8 cellular contexts compared by ENCODE assay signal in genomic region chr16:55480228-55480655, GRCh38. TPM values are rescaled to one million over a fixed set of nuclear protein-coding genes. Genes with fewer than 3 reads are reported as not detected.
DNase-seq lines count a peak whose midpoint lies in the region; ATAC-seq and TF ChIP-seq lines count a peak whose summit lies in the region.

No MANE protein-coding gene starts in this region.

- no peaks in the 10 kb centered on the region for H3K36me3 Mint-ChIP-seq in activated T-helper 1 cell treated with anti-CD3 and anti-CD28 coated beads, Interleukin-12 subunit alpha, Interleukin-12 subunit beta, Interleukin-2, Interleukin-4 antibody, amounts not matched to agents 30 ng/mL and 10 ng/mL and 1 ng/mL, durations not matched to agents 14 hours and 24 hours and 36 hours (ENCODE audit: low read depth)

- H3K9me3 Mint-ChIP-seq in activated T-helper 1 cell treated with anti-CD3 and anti-CD28 coated beads, Interleukin-12 subunit alpha, Interleukin-12 subunit beta, Interleukin-2, Interleukin-4 antibody, amounts not matched to agents 30 ng/mL and 10 ng/mL and 1 ng/mL, durations not matched to agents 14 hours and 24 hours and 36 hours, result no peaks in the 10 kb centered on the region

- H3K27ac Mint-ChIP-seq in activated T-helper 1 cell treated with anti-CD3 and anti-CD28 coated beads, Interleukin-12 subunit alpha, Interleukin-12 subunit beta, Interleukin-2, Interleukin-4 antibody, amounts not matched to agents 30 ng/mL and 10 ng/mL and 1 ng/mL, durations not matched to agents 14 hours and 24 hours and 36 hours, result no peak overlapping the region

- H3K4me3 Mint-ChIP-seq in activated T-helper 1 cell treated with anti-CD3 and anti-CD28 coated beads, Interleukin-12 subunit alpha, Interleukin-12 subunit beta, Interleukin-2, Interleukin-4 antibody, amounts not matched to agents 30 ng/mL and 10 ng/mL and 1 ng/mL, durations not matched to agents 14 hours and 24 hours and 36 hours, result no peak overlapping the region

- TF ChIP-seq POLR2A in Peyer's patch (IDR thresholded peaks at IDR 0.05), result no peak

- no peak for ATAC-seq in GM18519 (IDR thresholded peaks at IDR 0.05; ENCODE audit: low FRiP score, unreplicated experiment)

- intact Hi-C loops in activated T-helper 1 cell treated with anti-CD3 and anti-CD28 coated beads, Interleukin-12 subunit alpha, Interleukin-12 subunit beta, Interleukin-2, Interleukin-4 antibody, amounts not matched to agents 30 ng/mL and 10 ng/mL and 1 ng/mL, durations not matched to agents 14 hours and 24 hours and 36 hours (cut with micrococcal nuclease), result no loop called here

- H3K4me1 ChIP-seq in ACC112 (ENCODE audit: control insufficient read depth, insufficient read depth, low read length, unreplicated experiment), result peaks cover 38% of the 10 kb centered on the region
- peaks cover 0 to 5% (median 0%) of the 10 kb centered on the region in 4 donors for H3K4me1 ChIP-seq in Peyer's patch
- peaks cover 0 to 36% of the 10 kb centered on the region in 2 donors for H3K4me1 ChIP-seq in muscle layer of duodenum (ENCODE audit: control insufficient read depth in 1 of 2, insufficient read depth in 2 of 2, low read length in 2 of 2)

- TF ChIP-seq CTCF in Peyer's patch (IDR thresholded peaks at IDR 0.05), result no peak

- peak overlapping the region; percentile 70 for H2AFZ ChIP-seq in ACC112 (ENCODE audit: low read length, unreplicated experiment)

- peak; percentile 37 to 82 (median 64) for DNase-seq in Peyer's patch
- peak; percentile 85 for DNase-seq in fibroblast of the conjunctiva (ENCODE audit: low read depth)
- DNase-seq in NCI-H2081 treated with DMSO at 0.1 percent for 48 hours (lab: John Stamatoyannopoulos, UW), result no peak
- no peak for DNase-seq in activated T-helper 1 cell treated with anti-CD3 and anti-CD28 coated beads, Interleukin-12 subunit alpha, Interleukin-12 subunit beta, Interleukin-2, Interleukin-4 antibody, amounts not matched to agents 30 ng/mL and 10 ng/mL and 1 ng/mL, durations not matched to agents 14 hours and 24 hours and 36 hours (ENCODE audit: low spot score)
- DNase-seq in activated CD8-positive, alpha-beta memory T cell treated with anti-CD3 and anti-CD28 coated beads, Interleukin-2, amount 50 U/mL, for 4 hours, result no peak

- H3K4me3 ChIP-seq in ACC112 (ENCODE audit: low read depth, low read length) (peak overlapping the region; percentile 98), Peyer's patch (peak overlapping the region; percentile 35 to 59 (median 45)), muscle layer of duodenum (ENCODE audit: low read depth in 1 of 2, low read length in 2 of 2) (peak overlapping the region; percentile 60 to 68)

- peaks cover 26% of the 10 kb centered on the region for H3K79me2 ChIP-seq in ACC112 (ENCODE audit: control insufficient read depth, insufficient read depth, low read length, unreplicated experiment)

- H3K36me3 ChIP-seq in ACC112 (ENCODE audit: insufficient read depth, low read length), result peaks cover 28% of the 10 kb centered on the region
- H3K36me3 ChIP-seq in Peyer's patch, result peaks cover 0 to 2% (median 0%) of the 10 kb centered on the region in 3 donors
- peaks cover 18 to 21% of the 10 kb centered on the region in 2 donors for H3K36me3 ChIP-seq in muscle layer of duodenum (ENCODE audit: control insufficient read depth in 1 of 2, insufficient read depth in 2 of 2, low read length in 2 of 2)

- H3K9me3 ChIP-seq in Peyer's patch (no peaks in the 10 kb centered on the region), muscle layer of duodenum (ENCODE audit: control insufficient read depth in 1 of 2, low read length in 2 of 2) (no peaks in the 10 kb centered on the region)

- H3K27me3 ChIP-seq in ACC112 (ENCODE audit: insufficient read depth, low read length) (no peaks in the 10 kb centered on the region), Peyer's patch (no peaks in the 10 kb centered on the region), muscle layer of duodenum (ENCODE audit: low read depth, low read length) (no peaks in the 10 kb centered on the region)

- H3K27ac ChIP-seq in ACC112 (ENCODE audit: low read depth, low read length) (peak overlapping the region; percentile 71; the same call in 1 of the 2 replicates), Peyer's patch (peak overlapping the region; percentile 72 to 94 (median 80)), muscle layer of duodenum (ENCODE audit: low read length) (peak overlapping the region; percentile 66)

- H3K27me3 Mint-ChIP-seq in activated T-helper 1 cell treated with anti-CD3 and anti-CD28 coated beads, Interleukin-12 subunit alpha, Interleukin-12 subunit beta, Interleukin-2, Interleukin-4 antibody, amounts not matched to agents 30 ng/mL and 10 ng/mL and 1 ng/mL, durations not matched to agents 14 hours and 24 hours and 36 hours (ENCODE audit: insufficient read depth), result peaks cover 29% of the 10 kb centered on the region

- H3K4me1 Mint-ChIP-seq in activated T-helper 1 cell treated with anti-CD3 and anti-CD28 coated beads, Interleukin-12 subunit alpha, Interleukin-12 subunit beta, Interleukin-2, Interleukin-4 antibody, amounts not matched to agents 30 ng/mL and 10 ng/mL and 1 ng/mL, durations not matched to agents 14 hours and 24 hours and 36 hours (ENCODE audit: low read depth), result peaks cover 10% of the 10 kb centered on the region

RNA-seq across cellular contexts. Expression of gene MMP2, which starts 1.2 kb away (rescaled TPM):
- total RNA-seq in Peyer's patch, result 100 to 1,000 TPM in 3 of 4 donors, 10 to 100 TPM in 1; 52.2 to 214 (median 123) TPM
- not detected in 2 replicates for total RNA-seq in activated T-helper 1 cell treated with anti-CD3 and anti-CD28 coated beads, Interleukin-12 subunit alpha, Interleukin-12 subunit beta, Interleukin-2, Interleukin-4 antibody, amounts not matched to agents 30 ng/mL and 10 ng/mL and 1 ng/mL, durations not matched to agents 14 hours and 24 hours and 36 hours

RNA-seq across cellular contexts. Expression of gene LPCAT2, which starts 28.6 kb away (rescaled TPM):
- 10 to 100 TPM in 2 of 4 donors, 1 to 10 TPM in 2; 4.6 to 66.0 (median 10.9) TPM for total RNA-seq in Peyer's patch
- 1.5 and 2.2 TPM in 2 replicates for total RNA-seq in activated T-helper 1 cell treated with anti-CD3 and anti-CD28 coated beads, Interleukin-12 subunit alpha, Interleukin-12 subunit beta, Interleukin-2, Interleukin-4 antibody, amounts not matched to agents 30 ng/mL and 10 ng/mL and 1 ng/mL, durations not matched to agents 14 hours and 24 hours and 36 hours

Comparison
In these comparisons a context has a peak if more than half of its experiments do, and no peak if none do; other contexts are left out.
1. H3K4me3 ChIP-seq: peak in every context shown above with its lines; median percentile 98 in ACC112; 64 in muscle layer of duodenum; 45 in Peyer's patch.
2. DNase-seq: peak in Peyer's patch (3 of 3) and fibroblast of the conjunctiva (single experiment); none in NCI-H2081 treated with DMSO at 0.1 percent for 48 hours (single experiment), activated T-helper 1 cell treated with anti-CD3 and anti-CD28 coated beads, Interleukin-12 subunit alpha, Interleukin-12 subunit beta, Interleukin-2, Interleukin-4 antibody, amounts not matched to agents 30 ng/mL and 10 ng/mL and 1 ng/mL, durations not matched to agents 14 hours and 24 hours and 36 hours (single experiment) and activated CD8-positive, alpha-beta memory T cell treated with anti-CD3 and anti-CD28 coated beads, Interleukin-2, amount 50 U/mL, for 4 hours (single experiment).
3. RNA of gene MMP2, which starts 1.2 kb away (total RNA-seq): 52.2 to 214 TPM in Peyer's patch; not detected in activated T-helper 1 cell treated with anti-CD3 and anti-CD28 coated beads, Interleukin-12 subunit alpha, Interleukin-12 subunit beta, Interleukin-2, Interleukin-4 antibody, amounts not matched to agents 30 ng/mL and 10 ng/mL and 1 ng/mL, durations not matched to agents 14 hours and 24 hours and 36 hours; every median in the first group is over 10 times any median in the second.
4. Peak in every context shown above with its lines, with median percentiles within 50 percentile points of each other: H3K27ac ChIP-seq.